Comparison of ENCODE assay signal across 21 cellular contexts in genomic region chr1:153683853-153684252, GRCh38. TPM values are rescaled to one million over a fixed set of nuclear protein-coding genes. Genes with fewer than 3 reads are reported as not detected.
DNase-seq lines count a peak whose midpoint lies in the region; ATAC-seq, FAIRE-seq and TF ChIP-seq lines count a peak whose summit lies in the region.
"Had no signal": no experiment of that assay in that cellular context is flagged by ENCODE, and none has a peak within 500 bp of the region (broad histone marks: within the 10 kb centered on the region; RNA-seq: fewer than 3 reads in every experiment).

No MANE protein-coding gene starts in this region.

- H2BK5ac ChIP-seq in mesendoderm (ENCODE audit: low read length), result no peak overlapping the region

- H2BK15ac ChIP-seq in mesendoderm (replicated peaks; ENCODE audit: low read depth), result no peak overlapping the region

- H3K27ac ChIP-seq in endothelial cell of umbilical vein (ENCODE audit: insufficient read depth, low read depth, low read length) (no peak overlapping the region), tibial artery (peak overlapping the region in 1 of 2 donors; percentile 20), mesendoderm (ENCODE audit: low read depth, low read length) (no peak overlapping the region)
- H3K27ac ChIP-seq: BLaER1, pancreas, thyroid gland had no signal

- H3K36me3 ChIP-seq in MG63 (no peaks in the 10 kb centered on the region), endothelial cell of umbilical vein (ENCODE audit: control insufficient read depth in 2 of 2, extremely low read depth in 1 of 2, insufficient read depth in 2 of 2, low read length in 2 of 2) (peaks cover 0 to 18% of the 10 kb centered on the region in 2 experiments), mucosa of descending colon (ENCODE audit: low read depth) (no peaks in the 10 kb centered on the region), H7 (replicated peaks; ENCODE audit: control insufficient read depth, insufficient read depth, low read length) (no peaks in the 10 kb centered on the region), tibial artery (peaks cover 2 to 36% (median 27%) of the 10 kb centered on the region in 3 donors), mesendoderm (ENCODE audit: control insufficient read depth, insufficient read depth, low read length) (no peaks in the 10 kb centered on the region)
- H3K36me3 ChIP-seq: BLaER1, pancreas, thyroid gland had no signal

- H4K8ac ChIP-seq in mesendoderm (ENCODE audit: low read depth, low read length), result no peak overlapping the region

- TF ChIP-seq POLR2A in endothelial cell of umbilical vein (IDR thresholded peaks at IDR 0.05; ENCODE audit: low read depth, low read length), result no peak

- H3K36me3 Mint-ChIP-seq in activated CD4-positive, alpha-beta T cell treated with anti-CD3 and anti-CD28 coated beads for 36 hours (ENCODE audit: low read depth), result no peaks in the 10 kb centered on the region

- H2BK120ac ChIP-seq in mesendoderm (ENCODE audit: low read depth, low read length), result no peak overlapping the region

- H3K79me2 ChIP-seq in endothelial cell of umbilical vein (ENCODE audit: control insufficient read depth, insufficient read depth, low read length), result no peaks in the 10 kb centered on the region
- no peaks in the 10 kb centered on the region for H3K79me2 ChIP-seq in mesendoderm (ENCODE audit: control insufficient read depth, insufficient read depth, low read length)

- H3K27me3 ChIP-seq in MG63 (peaks cover 14% of the 10 kb centered on the region), endothelial cell of umbilical vein (ENCODE audit: control insufficient read depth in 2 of 2, insufficient read depth in 2 of 2, low read length in 2 of 2) (peaks cover 4 to 5% of the 10 kb centered on the region in 2 experiments), H7 (ENCODE audit: control insufficient read depth, insufficient read depth, low read length) (peaks cover 18% of the 10 kb centered on the region), tibial artery (no peaks in the 10 kb centered on the region), mesendoderm (ENCODE audit: insufficient read depth, low read length, poor library complexity) (no peaks in the 10 kb centered on the region)
- H3K27me3 ChIP-seq: pancreas, thyroid gland had no signal

- H2AFZ ChIP-seq in endothelial cell of umbilical vein (ENCODE audit: low read depth, low read length), result no peak overlapping the region

- intact Hi-C loops in endothelial cell of umbilical vein (cut with micrococcal nuclease) (no loop called here), mucosa of descending colon (cut with DNase I, micrococcal nuclease) (no loop called here), tibial artery (cut with DNase I; ENCODE audit: low total_unique reads) (no loop called here)
- intact Hi-C loops in activated CD4-positive, alpha-beta T cell treated with anti-CD3 and anti-CD28 coated beads for 36 hours (cut with DNase I, micrococcal nuclease), result no loop called here

- CTCF ChIA-PET in endothelial cell of umbilical vein (lab: Charles Lee), result no interaction called here
- CTCF ChIA-PET in activated CD4-positive, alpha-beta T cell treated with anti-CD3 and anti-CD28 coated beads for 36 hours (lab: Charles Lee), result interaction anchor here (0.6 kb wide), 1 partner anchor 18 kb away, joined by 3 read pairs; no protein-coding TSS in a partner anchor

- ATAC-seq in mucosa of descending colon, result peak; percentile 41
- no peak for ATAC-seq in activated CD4-positive, alpha-beta T cell treated with anti-CD3 and anti-CD28 coated beads for 36 hours
- ATAC-seq: activated CD4-positive, CD25-positive, alpha-beta regulatory T cell treated with anti-CD3 and anti-CD28 coated beads, Interleukin-2, amount 50 U/mL, for 24 hours; left lobe of liver; T-helper 17 cell had no signal

- H3K4me3 ChIP-seq in MG63, result no peak overlapping the region
- H3K4me3 ChIP-seq in endothelial cell of umbilical vein (replicated peaks in 1 of 3; ENCODE audit: insufficient read depth in 1 of 3, low read depth in 1 of 3, low read length in 3 of 3), result no peak overlapping the region
- no peak overlapping the region for H3K4me3 ChIP-seq in mucosa of descending colon
- H3K4me3 ChIP-seq in H7 (ENCODE audit: insufficient read depth, low read depth, low read length), result no peak overlapping the region
- no peak overlapping the region for H3K4me3 ChIP-seq in tibial artery
- no peak overlapping the region for H3K4me3 ChIP-seq in mesendoderm (ENCODE audit: low read length)
- H3K4me3 ChIP-seq: BLaER1, pancreas, thyroid gland had no signal

- H3K23ac ChIP-seq in mesendoderm (ENCODE audit: low read length), result no peak overlapping the region

- H4K5ac ChIP-seq in mesendoderm (ENCODE audit: low read length), result no peak overlapping the region

- no peak overlapping the region for H3K4me3 Mint-ChIP-seq in activated CD4-positive, alpha-beta T cell treated with anti-CD3 and anti-CD28 coated beads for 36 hours
- H3K4me3 Mint-ChIP-seq: T-helper 17 cell had no signal

- no peak overlapping the region for H2AK5ac ChIP-seq in mesendoderm (ENCODE audit: low read length)

- dilution Hi-C loops in endothelial cell of umbilical vein (cut with MboI; ENCODE audit: extremely low pct_ligation_motif_present, low sequenced_read_pairs), result no loop called here

- H3K4ac ChIP-seq in mesendoderm (ENCODE audit: low read depth, low read length), result no peak overlapping the region

- peaks cover 4% of the 10 kb centered on the region for H3K4me1 Mint-ChIP-seq in activated CD4-positive, alpha-beta T cell treated with anti-CD3 and anti-CD28 coated beads for 36 hours

- peak; percentile 52 for DNase-seq in GM03348 (ENCODE audit: low spot score)
- DNase-seq in MG63, result peak; percentile 38
- DNase-seq in endothelial cell of umbilical vein (ENCODE audit: low read depth, low spot score), result no peak
- peak in 1 of 3 donors; percentile 40 for DNase-seq in mucosa of descending colon
- DNase-seq in activated CD4-positive, alpha-beta T cell treated with anti-CD3 and anti-CD28 coated beads for 36 hours, result no peak
- no peak for DNase-seq in H7
- no peak for DNase-seq in tibial artery
- no peak for DNase-seq in mesendoderm
- DNase-seq: activated naive CD4-positive, alpha-beta T cell treated with Interleukin-2 at 50 U/mL for 16 hours; cortex of kidney; DMS 273 treated with DMSO at 0.1 percent for 48 hours; hypothalamus; pancreas; Right ventricle myocardium superior; T-helper 17 cell; thyroid gland had no signal

- H3K27ac Mint-ChIP-seq in activated CD4-positive, alpha-beta T cell treated with anti-CD3 and anti-CD28 coated beads for 36 hours, result no peak overlapping the region
- H3K27ac Mint-ChIP-seq: T-helper 17 cell had no signal

- no peaks in the 10 kb centered on the region for H3K4me1 ChIP-seq in endothelial cell of umbilical vein (ENCODE audit: control insufficient read depth, extremely low read depth, insufficient read depth, low read length)
- peaks cover 8% of the 10 kb centered on the region for H3K4me1 ChIP-seq in mucosa of descending colon (ENCODE audit: low read depth)
- H3K4me1 ChIP-seq in tibial artery, result peaks cover 0 to 26% (median 5%) of the 10 kb centered on the region in 4 donors
- no peaks in the 10 kb centered on the region for H3K4me1 ChIP-seq in mesendoderm (ENCODE audit: control insufficient read depth, low read depth, low read length)
- H3K4me1 ChIP-seq: pancreas had no signal

- H3K9ac ChIP-seq in endothelial cell of umbilical vein (replicated peaks; ENCODE audit: extremely low read depth, insufficient read depth, low read length), result no peak overlapping the region
- H3K9ac ChIP-seq in mesendoderm (ENCODE audit: low read length), result no peak overlapping the region
- H3K9ac ChIP-seq: BLaER1 had no signal

- H3K9me3 ChIP-seq in MG63 (no peaks in the 10 kb centered on the region), endothelial cell of umbilical vein (replicated peaks; ENCODE audit: control insufficient read depth, insufficient read depth, low read length) (no peaks in the 10 kb centered on the region), mucosa of descending colon (no peaks in the 10 kb centered on the region), tibial artery (no peaks in the 10 kb centered on the region)
- H3K9me3 ChIP-seq: BLaER1, pancreas, thyroid gland had no signal

- H4K20me1 ChIP-seq in endothelial cell of umbilical vein (replicated peaks; ENCODE audit: control insufficient read depth, extremely low read depth, insufficient read depth, low read length), result no peaks in the 10 kb centered on the region
- H4K20me1 ChIP-seq: BLaER1 had no signal

- H3K4me2 ChIP-seq in endothelial cell of umbilical vein (ENCODE audit: insufficient read depth, low read length), result no peak overlapping the region
- H3K4me2 ChIP-seq in mesendoderm (ENCODE audit: low read length), result no peak overlapping the region
- H3K4me2 ChIP-seq: BLaER1 had no signal

- no peak overlapping the region for H3K56ac ChIP-seq in mesendoderm (ENCODE audit: low read length)

- no peak overlapping the region for H3K18ac ChIP-seq in mesendoderm (ENCODE audit: low read length)

- peak; percentile 64 for FAIRE-seq in endothelial cell of umbilical vein (lab: Jason Lieb, UNC)
- FAIRE-seq: GM18507, pancreas had no signal

- H3K79me1 ChIP-seq in mesendoderm (ENCODE audit: low read length), result no peaks in the 10 kb centered on the region

- BruUV-seq in endothelial cell of umbilical vein (replicated peaks; lab: Mats Ljungman, UMichigan), result no TSS peak

- TF ChIP-seq CTCF in endothelial cell of umbilical vein (IDR thresholded peaks at IDR 0.05; ENCODE audit: extremely low read depth in 1 of 2, insufficient read depth in 1 of 2, low read depth in 1 of 2, low read length in 2 of 2) (no peak), mucosa of descending colon (IDR thresholded peaks at IDR 0.05) (no peak), tibial artery (IDR thresholded peaks at IDR 0.05) (no peak)

- H3K9me1 ChIP-seq in endothelial cell of umbilical vein (replicated peaks; ENCODE audit: control insufficient read depth, extremely low read depth, insufficient read depth, low read length), result no peaks in the 10 kb centered on the region

- H3K9me3 Mint-ChIP-seq in activated CD4-positive, alpha-beta T cell treated with anti-CD3 and anti-CD28 coated beads for 36 hours (ENCODE audit: low read depth), result no peaks in the 10 kb centered on the region

- peaks cover 25% of the 10 kb centered on the region for H3K27me3 Mint-ChIP-seq in activated CD4-positive, alpha-beta T cell treated with anti-CD3 and anti-CD28 coated beads for 36 hours

- WGBS in mesendoderm (ENCODE audit: extremely low coverage, insufficient coverage, low lambda C conversion rate), result no CpG with 5 or more reads among the region's 4 CpGs

- POLR2A ChIA-PET in endothelial cell of umbilical vein (lab: Charles Lee), result interaction anchor here (0.7 kb wide), 1 partner anchor 79 kb away, joined by 3 read pairs; no protein-coding TSS in a partner anchor
- POLR2A ChIA-PET in activated CD4-positive, alpha-beta T cell treated with anti-CD3 and anti-CD28 coated beads for 36 hours (lab: Charles Lee), result no interaction called here

RNA-seq across cellular contexts. Expression of gene NPR1, which starts 5.4 kb away (rescaled TPM):
- 0.33 TPM in 1 of 2 replicates, not detected in the other for total RNA-seq in MG63 (2014; rRNA removed; shearing (Covaris generic); ENCODE audit: low replicate concordance)
- total RNA-seq in endothelial cell of umbilical vein, result 9.8 and 10.5 TPM in 2 replicates
- 13.3 and 13.8 TPM in 2 replicates for polyA plus RNA-seq in endothelial cell of umbilical vein
- polyA plus RNA-seq in endothelial cell of umbilical vein (2011; cell fraction: cytosol; rRNA removed), result 7.1 and 10.0 TPM in 2 replicates
- 16.7 and 28.0 TPM in 2 replicates for polyA plus RNA-seq in endothelial cell of umbilical vein (2011; cell fraction: nucleus; rRNA removed)
- polyA plus RNA-seq in endothelial cell of umbilical vein (2012), result 1.8 and 8.8 TPM in 2 replicates
- 20.2 and 21.4 TPM in 2 replicates for polyA minus RNA-seq in endothelial cell of umbilical vein
- 45.8 TPM for polyA minus RNA-seq in endothelial cell of umbilical vein (2011; cell fraction: cytosol; rRNA and poly(A)+ RNA removed)
- polyA minus RNA-seq in endothelial cell of umbilical vein (2011; cell fraction: nucleus; rRNA and poly(A)+ RNA removed), result 4.1 and 7.5 TPM in 2 replicates
- 10 to 100 TPM in 1 of 3 donors, 1 to 10 TPM in 2; 2.3 to 16.4 (median 6.0) TPM for total RNA-seq in mucosa of descending colon
- total RNA-seq in activated CD4-positive, alpha-beta T cell treated with anti-CD3 and anti-CD28 coated beads for 36 hours, result under 1 TPM; 0.04 to 0.11 TPM
- 8.7 and 10.7 TPM in 2 replicates for total RNA-seq in H7 (2014; rRNA removed; shearing (Covaris generic))
- polyA plus RNA-seq in mesendoderm (2013, experiment 1 of 2), result 1.6 TPM
- polyA plus RNA-seq in mesendoderm (2013, experiment 2 of 2), result 1.5 TPM
- total RNA-seq: LHCN-M2, T-helper 17 cell had no signal

RNA-seq across cellular contexts. Expression of gene ILF2, which starts 13.1 kb away (rescaled TPM):
- 305 and 372 TPM in 2 replicates for total RNA-seq in MG63 (2014; rRNA removed; shearing (Covaris generic); ENCODE audit: low replicate concordance)
- total RNA-seq in endothelial cell of umbilical vein (271 TPM in 2 replicates), mucosa of descending colon (100 to 1,000 TPM in 1 of 3 donors, 10 to 100 TPM in 2; 78.4 to 126 (median 81.3) TPM)
- 289 and 303 TPM in 2 replicates for polyA plus RNA-seq in endothelial cell of umbilical vein
- 391 and 409 TPM in 2 replicates for polyA plus RNA-seq in endothelial cell of umbilical vein (2011; cell fraction: cytosol; rRNA removed)
- 309 and 313 TPM in 2 replicates for polyA plus RNA-seq in endothelial cell of umbilical vein (2011; cell fraction: nucleus; rRNA removed)
- polyA plus RNA-seq in endothelial cell of umbilical vein (2012), result 208 and 298 TPM in 2 replicates
- 290 and 300 TPM in 2 replicates for polyA minus RNA-seq in endothelial cell of umbilical vein
- polyA minus RNA-seq in endothelial cell of umbilical vein (2011; cell fraction: cytosol; rRNA and poly(A)+ RNA removed), result 157 TPM
- polyA minus RNA-seq in endothelial cell of umbilical vein (2011; cell fraction: nucleus; rRNA and poly(A)+ RNA removed), result 93.8 and 114 TPM in 2 replicates
- 100 to 1,000 TPM; 325 to 435 TPM for total RNA-seq in activated CD4-positive, alpha-beta T cell treated with anti-CD3 and anti-CD28 coated beads for 36 hours
- total RNA-seq in H7 (2014; rRNA removed; shearing (Covaris generic)), result 624 and 716 TPM in 2 replicates
- polyA plus RNA-seq in mesendoderm (2013, experiment 1 of 2), result 373 TPM
- 378 TPM for polyA plus RNA-seq in mesendoderm (2013, experiment 2 of 2)

RNA-seq across cellular contexts. Expression of gene SNAPIN, which starts 25.4 kb away (rescaled TPM):
- total RNA-seq in MG63 (2014; rRNA removed; shearing (Covaris generic); ENCODE audit: low replicate concordance), result 50.4 and 84.0 TPM in 2 replicates
- total RNA-seq in endothelial cell of umbilical vein (36.5 and 36.8 TPM in 2 replicates), mucosa of descending colon (10 to 100 TPM; 22.6 to 33.7 (median 25.4) TPM)
- 47.3 and 55.1 TPM in 2 replicates for polyA plus RNA-seq in endothelial cell of umbilical vein
- polyA plus RNA-seq in endothelial cell of umbilical vein (2011; cell fraction: cytosol; rRNA removed), result 53.0 and 57.6 TPM in 2 replicates
- 23.5 and 24.2 TPM in 2 replicates for polyA plus RNA-seq in endothelial cell of umbilical vein (2011; cell fraction: nucleus; rRNA removed)
- polyA plus RNA-seq in endothelial cell of umbilical vein (2012), result 28.9 and 31.7 TPM in 2 replicates
- polyA minus RNA-seq in endothelial cell of umbilical vein, result 20.9 and 22.2 TPM in 2 replicates
- 25.6 TPM for polyA minus RNA-seq in endothelial cell of umbilical vein (2011; cell fraction: cytosol; rRNA and poly(A)+ RNA removed)
- polyA minus RNA-seq in endothelial cell of umbilical vein (2011; cell fraction: nucleus; rRNA and poly(A)+ RNA removed), result 9.2 and 12.7 TPM in 2 replicates
- 10 to 100 TPM; 34.2 to 38.4 TPM for total RNA-seq in activated CD4-positive, alpha-beta T cell treated with anti-CD3 and anti-CD28 coated beads for 36 hours
- total RNA-seq in H7 (2014; rRNA removed; shearing (Covaris generic)), result 48.3 and 48.5 TPM in 2 replicates
- 19.9 TPM for polyA plus RNA-seq in mesendoderm (2013, experiment 1 of 2)
- polyA plus RNA-seq in mesendoderm (2013, experiment 2 of 2), result 21.5 TPM

RNA-seq across cellular contexts. Expression of gene INTS3, which starts 44.0 kb away (rescaled TPM):
- 22.4 and 29.4 TPM in 2 replicates for total RNA-seq in MG63 (2014; rRNA removed; shearing (Covaris generic); ENCODE audit: low replicate concordance)
- 56.1 and 63.1 TPM in 2 replicates for total RNA-seq in endothelial cell of umbilical vein
- 61.9 and 75.9 TPM in 2 replicates for polyA plus RNA-seq in endothelial cell of umbilical vein
- 36.4 and 38.2 TPM in 2 replicates for polyA plus RNA-seq in endothelial cell of umbilical vein (2011; cell fraction: cytosol; rRNA removed)
- 215 and 225 TPM in 2 replicates for polyA plus RNA-seq in endothelial cell of umbilical vein (2011; cell fraction: nucleus; rRNA removed)
- 37.5 and 38.3 TPM in 2 replicates for polyA plus RNA-seq in endothelial cell of umbilical vein (2012)
- polyA minus RNA-seq in endothelial cell of umbilical vein, result 65.3 and 77.1 TPM in 2 replicates
- polyA minus RNA-seq in endothelial cell of umbilical vein (2011; cell fraction: cytosol; rRNA and poly(A)+ RNA removed), result 30.9 TPM
- 49.9 and 71.6 TPM in 2 replicates for polyA minus RNA-seq in endothelial cell of umbilical vein (2011; cell fraction: nucleus; rRNA and poly(A)+ RNA removed)
- 10 to 100 TPM; 30.6 to 52.3 (median 36.1) TPM for total RNA-seq in mucosa of descending colon
- total RNA-seq in activated CD4-positive, alpha-beta T cell treated with anti-CD3 and anti-CD28 coated beads for 36 hours, result 10 to 100 TPM; 52.0 to 58.0 TPM
- total RNA-seq in H7 (2014; rRNA removed; shearing (Covaris generic)), result 58.3 and 66.6 TPM in 2 replicates
- polyA plus RNA-seq in mesendoderm (2013, experiment 1 of 2), result 24.5 TPM
- polyA plus RNA-seq in mesendoderm (2013, experiment 2 of 2), result 24.1 TPM

RNA-seq across cellular contexts. Expression of gene CHTOP, which starts 50.0 kb away (rescaled TPM):
- total RNA-seq in MG63 (2014; rRNA removed; shearing (Covaris generic); ENCODE audit: low replicate concordance), result 61.0 and 72.4 TPM in 2 replicates
- 72.1 and 74.4 TPM in 2 replicates for total RNA-seq in endothelial cell of umbilical vein
- 47.1 and 62.0 TPM in 2 replicates for polyA plus RNA-seq in endothelial cell of umbilical vein
- 50.2 and 51.0 TPM in 2 replicates for polyA plus RNA-seq in endothelial cell of umbilical vein (2011; cell fraction: cytosol; rRNA removed)
- 106 and 115 TPM in 2 replicates for polyA plus RNA-seq in endothelial cell of umbilical vein (2011; cell fraction: nucleus; rRNA removed)
- polyA plus RNA-seq in endothelial cell of umbilical vein (2012), result 42.7 and 46.6 TPM in 2 replicates
- polyA minus RNA-seq in endothelial cell of umbilical vein, result 45.3 and 54.6 TPM in 2 replicates
- 38.8 TPM for polyA minus RNA-seq in endothelial cell of umbilical vein (2011; cell fraction: cytosol; rRNA and poly(A)+ RNA removed)
- polyA minus RNA-seq in endothelial cell of umbilical vein (2011; cell fraction: nucleus; rRNA and poly(A)+ RNA removed), result 107 and 134 TPM in 2 replicates
- 10 to 100 TPM; 64.2 to 71.8 (median 71.6) TPM for total RNA-seq in mucosa of descending colon
- total RNA-seq in activated CD4-positive, alpha-beta T cell treated with anti-CD3 and anti-CD28 coated beads for 36 hours, result 10 to 100 TPM; 85.1 to 91.4 TPM
- total RNA-seq in H7 (2014; rRNA removed; shearing (Covaris generic)), result 63.8 and 67.0 TPM in 2 replicates
- 88.9 TPM for polyA plus RNA-seq in mesendoderm (2013, experiment 1 of 2)
- polyA plus RNA-seq in mesendoderm (2013, experiment 2 of 2), result 88.2 TPM

Comparison
In these comparisons a context has a peak if more than half of its experiments do, and no peak if none do; other contexts are left out.
1. DNase-seq: peak in GM03348 (single experiment) and MG63 (single experiment); none in endothelial cell of umbilical vein (single experiment), activated CD4-positive, alpha-beta T cell treated with anti-CD3 and anti-CD28 coated beads for 36 hours (single experiment), H7 (single experiment), tibial artery (0 of 2) and mesendoderm (single experiment).